In the genomic region with DNA sequence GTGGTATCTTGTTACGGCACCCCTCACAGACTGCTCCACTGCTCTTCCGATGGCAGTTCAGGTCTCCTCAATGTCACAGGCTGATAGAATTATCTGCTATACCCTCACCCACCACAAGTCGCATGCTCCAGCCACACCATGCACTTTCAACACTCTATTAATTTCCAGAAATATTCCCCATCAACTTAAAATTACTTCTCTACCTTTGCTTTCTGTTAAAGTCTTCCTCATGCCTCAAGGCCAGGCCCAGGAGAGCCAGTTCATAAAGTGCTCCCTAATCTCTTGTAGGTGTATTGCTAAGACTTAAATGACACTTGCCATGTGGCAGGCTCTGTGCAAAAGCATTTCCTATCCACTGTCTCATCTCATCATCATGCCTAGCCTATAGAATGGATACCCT, we compare ENCODE assay signal across 13 cellular contexts.
DNase-seq lines count a peak whose midpoint lies in the region; ATAC-seq and TF ChIP-seq lines count a peak whose summit lies in the region.
"Had no signal": no experiment of that assay in that cellular context is flagged by ENCODE, and none has a peak within 500 bp of the region (broad histone marks: within the 10 kb centered on the region; RNA-seq: fewer than 3 reads in every experiment).

No MANE protein-coding gene starts in this region.

- DNase-seq in D341Med (ENCODE audit: low spot score) (peak; percentile 40), NAMALWA (ENCODE audit: low spot score) (peak; percentile 14), fibroblast of villous mesenchyme (ENCODE audit: low read depth) (no peak), DMS114 treated with DMSO at 0.1 percent for 48 hours (lab: John Stamatoyannopoulos, UW; ENCODE audit: unreplicated experiment) (no peak), hippocampal formation (lab: John Stamatoyannopoulos, UW) (no peak), AG08396 (ENCODE audit: low spot score) (no peak)
- DNase-seq: activated T-cell treated with anti-CD3 and anti-CD28 coated beads, Interleukin-2, amount 50 U/mL, for 48 hours; esophagus squamous epithelium; left cardiac atrium; NCI-H1092; stomach had no signal

- ATAC-seq in GM21529 (IDR thresholded peaks at IDR 0.05; ENCODE audit: unreplicated experiment): peak; percentile 53
- no peak for ATAC-seq in HG03460 (IDR thresholded peaks at IDR 0.05; ENCODE audit: unreplicated experiment)
- ATAC-seq: left cardiac atrium had no signal

- no peak overlapping the region for H3K4me3 ChIP-seq in fibroblast of villous mesenchyme (ENCODE audit: low read depth, low read length)
- H3K4me3 ChIP-seq: esophagus squamous epithelium, stomach had no signal

- peak; percentile 11 for TF ChIP-seq CTCF in fibroblast of villous mesenchyme (IDR thresholded peaks at IDR 0.05; ENCODE audit: insufficient read depth, low read depth, low read length)

Comparison
In these comparisons a context has a peak if more than half of its experiments do, and no peak if none do; other contexts are left out.
1. DNase-seq: peak in D341Med (single experiment) and NAMALWA (single experiment); none in fibroblast of villous mesenchyme (single experiment), DMS114 treated with DMSO at 0.1 percent for 48 hours (single experiment), hippocampal formation (0 of 2) and AG08396 (single experiment).